ENCODE assay signal across 7 cellular contexts in the genomic region with DNA sequence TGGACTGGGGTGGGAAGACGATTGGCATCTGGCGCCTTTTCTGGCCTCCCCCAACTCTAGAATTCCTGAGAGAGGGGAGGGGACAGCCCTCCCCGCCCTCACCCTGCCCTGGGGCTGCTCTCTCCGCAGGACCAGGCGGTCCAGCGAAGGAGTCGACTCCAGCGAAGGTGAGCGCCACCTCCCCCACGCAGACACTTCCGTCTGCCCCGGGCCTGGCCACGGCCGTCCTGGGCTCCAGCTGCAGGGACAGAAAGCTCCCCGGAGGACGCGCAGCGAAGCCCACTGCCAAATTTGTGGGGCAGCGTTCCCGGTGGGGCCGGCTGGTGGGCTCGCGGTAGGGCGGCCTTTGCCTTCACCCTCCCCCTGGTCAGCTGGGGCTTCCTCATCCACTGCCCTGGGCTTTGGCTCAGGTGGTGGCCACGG. TPM values are rescaled to one million over a fixed set of nuclear protein-coding genes. Genes with fewer than 3 reads are reported as not detected.
DNase-seq lines count a peak whose midpoint lies in the region; ATAC-seq and TF ChIP-seq lines count a peak whose summit lies in the region.

No MANE protein-coding gene starts in this region.

- ATAC-seq in activated T-cell treated with anti-CD3 and anti-CD28 coated beads, Interleukin-2, amount 50 U/mL, for 72 hours (replicated peaks in 1 of 2), result peak; percentile 14 to 39
- ATAC-seq in left cardiac atrium, result peak; percentile 35 to 41

- H3K27me3 Mint-ChIP-seq in activated T-cell treated with anti-CD3 and anti-CD28 coated beads, Interleukin-2, amount 50 U/mL, for 72 hours (ENCODE audit: low read depth), result no peaks in the 10 kb centered on the region

- TF ChIP-seq CTCF in sigmoid colon (IDR thresholded peaks at IDR 0.05), result no peak

- H3K4me1 ChIP-seq in sigmoid colon, result peaks cover 0 to 31% (median 24%) of the 10 kb centered on the region in 4 donors

- intact Hi-C loops in left cardiac atrium (cut with DNase I) (no loop called here), sigmoid colon (cut with DNase I) (no loop called here)

- no peaks in the 10 kb centered on the region for H3K4me1 Mint-ChIP-seq in activated T-cell treated with anti-CD3 and anti-CD28 coated beads, Interleukin-2, amount 50 U/mL, for 72 hours (ENCODE audit: low read depth)

- peak overlapping the region; percentile 54 to 98 (median 78) for H3K4me3 ChIP-seq in sigmoid colon

- H3K4me3 Mint-ChIP-seq in activated T-cell treated with anti-CD3 and anti-CD28 coated beads, Interleukin-2, amount 50 U/mL, for 72 hours, result peak overlapping the region; percentile 67 to 74

- TF ChIP-seq EP300 in sigmoid colon (IDR thresholded peaks at IDR 0.05), result no peak

- H3K36me3 Mint-ChIP-seq in activated T-cell treated with anti-CD3 and anti-CD28 coated beads, Interleukin-2, amount 50 U/mL, for 72 hours (ENCODE audit: insufficient read depth in 2 of 2), result no peaks in the 10 kb centered on the region

- no peaks in the 10 kb centered on the region for H3K27me3 ChIP-seq in sigmoid colon

- DNase-seq in HK-2 (ENCODE audit: unreplicated experiment) (peak; percentile 54), left cardiac atrium (no peak), sigmoid colon (peak; percentile 69), 8988T (no peak), Ammon's horn (ENCODE audit: low spot score) (no peak)
- DNase-seq in activated T-cell treated with anti-CD3 and anti-CD28 coated beads, Interleukin-2, amount 50 U/mL, for 72 hours, result peak in 1 of 2 donors; percentile 55
- DNase-seq in activated CD8-positive, alpha-beta memory T cell treated with anti-CD3 and anti-CD28 coated beads, Interleukin-2, amount 50 U/mL, for 4 hours, result no peak

- 4 to 22% methylated on average over 25 of the region's 25 CpGs for WGBS in sigmoid colon, 2 donors

- H3K36me3 ChIP-seq in sigmoid colon, result peaks cover 12 to 44% (median 28%) of the 10 kb centered on the region in 4 donors

- TF ChIP-seq POLR2A in sigmoid colon (IDR thresholded peaks at IDR 0.05), result no peak

- no peak overlapping the region for H3K27ac Mint-ChIP-seq in activated T-cell treated with anti-CD3 and anti-CD28 coated beads, Interleukin-2, amount 50 U/mL, for 72 hours

- H3K9me3 Mint-ChIP-seq in activated T-cell treated with anti-CD3 and anti-CD28 coated beads, Interleukin-2, amount 50 U/mL, for 72 hours, result no peaks in the 10 kb centered on the region

- no peaks in the 10 kb centered on the region for H3K9me3 ChIP-seq in sigmoid colon

- H3K27ac ChIP-seq in sigmoid colon, result peak overlapping the region; percentile 69 to 77 (median 74)

RNA-seq across cellular contexts. Expression of a gene that starts 0.7 kb away (rescaled TPM):
- total RNA-seq in activated T-cell treated with anti-CD3 and anti-CD28 coated beads, Interleukin-2, amount 50 U/mL, for 72 hours, result 10 to 100 TPM; 13.3 to 20.3 TPM
- total RNA-seq in left cardiac atrium (10 to 100 TPM; 18.1 to 22.2 TPM), sigmoid colon (10 to 100 TPM; 20.0 to 37.7 (median 26.6) TPM)
- 10 to 100 TPM; 15.6 to 39.0 (median 21.3) TPM for polyA plus RNA-seq in sigmoid colon

RNA-seq across cellular contexts. Expression of a gene that starts 14.9 kb away (rescaled TPM):
- total RNA-seq in activated T-cell treated with anti-CD3 and anti-CD28 coated beads, Interleukin-2, amount 50 U/mL, for 72 hours, result 10 to 100 TPM; 78.5 to 90.9 TPM
- total RNA-seq in left cardiac atrium (10 to 100 TPM; 22.1 to 22.6 TPM), sigmoid colon (10 to 100 TPM; 23.9 to 45.7 (median 24.2) TPM)
- polyA plus RNA-seq in sigmoid colon, result 10 to 100 TPM in 2 of 3 donors, 1 to 10 TPM in 1; 9.0 to 42.2 (median 16.8) TPM

RNA-seq across cellular contexts. Expression of a gene that starts 37.7 kb away (rescaled TPM):
- 100 to 1,000 TPM; 379 to 422 TPM for total RNA-seq in activated T-cell treated with anti-CD3 and anti-CD28 coated beads, Interleukin-2, amount 50 U/mL, for 72 hours
- total RNA-seq in left cardiac atrium, result 10 to 100 TPM; 51.6 to 52.6 TPM
- 10 to 100 TPM; 32.1 to 48.2 (median 38.9) TPM for total RNA-seq in sigmoid colon
- polyA plus RNA-seq in sigmoid colon, result 100 to 1,000 TPM in 1 of 3 donors, 10 to 100 TPM in 2; 88.3 to 152 (median 92.0) TPM

RNA-seq across cellular contexts. Expression of a gene that starts 49.3 kb away (rescaled TPM):
- 10 to 100 TPM; 68.5 to 74.1 TPM for total RNA-seq in activated T-cell treated with anti-CD3 and anti-CD28 coated beads, Interleukin-2, amount 50 U/mL, for 72 hours
- 10 to 100 TPM; 54.5 to 59.3 TPM for total RNA-seq in left cardiac atrium
- 10 to 100 TPM; 48.5 to 78.9 (median 67.0) TPM for total RNA-seq in sigmoid colon
- polyA plus RNA-seq in sigmoid colon, result 100 to 1,000 TPM; 381 to 748 (median 498) TPM

Comparison
In these comparisons a context has a peak if more than half of its experiments do, and no peak if none do; other contexts are left out.
1. DNase-seq: peak in HK-2 (single experiment) and sigmoid colon (single experiment); none in left cardiac atrium (single experiment), 8988T (single experiment), activated CD8-positive, alpha-beta memory T cell treated with anti-CD3 and anti-CD28 coated beads, Interleukin-2, amount 50 U/mL, for 4 hours (single experiment) and Ammon's horn (single experiment).
2. RNA of a gene that starts 37.7 kb away (total RNA-seq): 379 to 422 TPM in activated T-cell treated with anti-CD3 and anti-CD28 coated beads, Interleukin-2, amount 50 U/mL, for 72 hours; 51.6 to 52.6 TPM in left cardiac atrium and 32.1 to 48.2 TPM in sigmoid colon; every median in the first group is over 4 times any median in the second.